In genomic region chr11:108417559-108417958, GRCh38 we compare ENCODE assay signal across 8 cellular contexts. TPM values are rescaled to one million over a fixed set of nuclear protein-coding genes. Genes with fewer than 3 reads are reported as not detected.
DNase-seq lines count a peak whose midpoint lies in the region; ATAC-seq and TF ChIP-seq lines count a peak whose summit lies in the region.
"Not testable (repeated sequence)": the region's sequence is repeated elsewhere in the genome, so short reads cannot be mapped to it uniquely, and the experiment has no call there.

No MANE protein-coding gene starts in this region.

- DNase-seq in AG04449 (ENCODE audit: low read depth, low spot score); GM12864 (ENCODE audit: low read depth); retinal pigment epithelial cell (ENCODE audit: low read depth): not testable (repeated sequence)
- DNase-seq in Karpas-422 = peak; percentile 90
- peak; percentile 17 for DNase-seq in Panc1 (ENCODE audit: low read depth, low spot score)
- DNase-seq in activated CD4-positive, alpha-beta T cell treated with anti-CD3 and anti-CD28 coated beads, Interleukin-2, amount 50 U/mL, for 1 hour = peak; percentile 38
- DNase-seq in cardiac fibroblast (ENCODE audit: low read depth in 2 of 2) = peak; percentile 9 to 17
- peak; percentile 58 for DNase-seq in left ventricle myocardium superior

- CTCF ChIA-PET in AG04449 (lab: Yijun Ruan, JAX); Panc1 (lab: Charles Lee): not testable (repeated sequence)

- not testable (repeated sequence) for H3K9me2 ChIP-seq in Karpas-422 (replicated peaks; ENCODE audit: insufficient read depth, low read length)

- ATAC-seq in Panc1 = peak; percentile 82
- ATAC-seq in left ventricle myocardium superior = not testable (repeated sequence)

- H3K36me3 ChIP-seq in Karpas-422 (ENCODE audit: insufficient read depth, low read length); Panc1 (ENCODE audit: control insufficient read depth, insufficient read depth, low read length): not testable (repeated sequence)

- POLR2A ChIA-PET in AG04449 (lab: Yijun Ruan, JAX) = not testable (repeated sequence)
- POLR2A ChIA-PET in Panc1 (lab: Charles Lee) = interaction anchor here (0.7 kb wide), 1 partner anchor 14 kb away, joined by 4 read pairs; no protein-coding TSS in a partner anchor

- H3K9me3 ChIP-seq in Karpas-422 (ENCODE audit: low read length); Panc1 (ENCODE audit: control insufficient read depth, insufficient read depth, low read depth, low read length): not testable (repeated sequence)

- H3K4me3 ChIP-seq in AG04449 (ENCODE audit: low read depth, low read length); GM12864 (ENCODE audit: low read depth, low read length); Karpas-422 (ENCODE audit: low read length); Panc1 (ENCODE audit: low read depth in 2 of 2, low read length in 2 of 2); cardiac fibroblast (replicated peaks in 1 of 2; ENCODE audit: low read depth in 2 of 2, low read length in 2 of 2); retinal pigment epithelial cell (ENCODE audit: low read length): not testable (repeated sequence)

- H3K4me1 ChIP-seq in Karpas-422 (ENCODE audit: low read length); Panc1 (ENCODE audit: control insufficient read depth, insufficient read depth, low read length): not testable (repeated sequence)

- H3K9ac ChIP-seq in Karpas-422 (ENCODE audit: low read length) = not testable (repeated sequence)

- H3K4me2 ChIP-seq in Karpas-422 (ENCODE audit: low read depth, low read length, poor library complexity, severe bottlenecking) = not testable (repeated sequence)

- intact Hi-C loops in Panc1 (cut with micrococcal nuclease; ENCODE audit: unreplicated experiment) = loop anchor here (2.0 kb wide), 1 partner anchor 237 kb away; no protein-coding TSS in a partner anchor
- intact Hi-C loops in left ventricle myocardium superior (cut with micrococcal nuclease) = loop anchor here (5.0 kb wide), 1 partner anchor 230 kb away; no protein-coding TSS in a partner anchor

- not testable (repeated sequence) for H3K27me3 ChIP-seq in Karpas-422 (ENCODE audit: low read length); Panc1 (ENCODE audit: control insufficient read depth, insufficient read depth, low read length)

- H4K20me1 ChIP-seq in Karpas-422 (ENCODE audit: insufficient read depth, low read depth, low read length) = not testable (repeated sequence)

- H2AFZ ChIP-seq in Karpas-422 (ENCODE audit: low read length) = not testable (repeated sequence)

- not testable (repeated sequence) for BruUV-seq in Panc1 (replicated peaks; lab: Mats Ljungman, UMichigan)

- H3K27ac ChIP-seq in Karpas-422 (ENCODE audit: low read length); Panc1 (ENCODE audit: low read length): not testable (repeated sequence)

- in situ Hi-C loops in Panc1 (cut with HindIII; ENCODE audit: low pct_unique_long_range_greater_than_20kb, low sequenced_read_pairs) = not testable (repeated sequence)

- TF ChIP-seq CTCF in AG04449 (IDR thresholded peaks at IDR 0.05; ENCODE audit: insufficient read depth, low read length, missing control alignments) (peak; percentile 13), GM12864 (IDR thresholded peaks at IDR 0.05; ENCODE audit: low read depth, low read length, missing control alignments) (peak; percentile 49), Panc1 (IDR thresholded peaks at IDR 0.05) (peak; percentile 84), retinal pigment epithelial cell (conservative IDR thresholded peaks at IDR 0.05; ENCODE audit: low read depth, low read length) (peak; percentile 21)
- TF ChIP-seq CTCF in cardiac fibroblast (IDR thresholded peaks at IDR 0.05; ENCODE audit: low read depth, low read length) = not testable (repeated sequence)

- not testable (repeated sequence) for H3K79me2 ChIP-seq in Karpas-422 (ENCODE audit: low read length)

RNA-seq across cellular contexts. Expression of gene C11orf65, which starts 49.8 kb away (rescaled TPM):
- 2.3 and 7.2 TPM in 2 replicates for total RNA-seq in Karpas-422 (2014; rRNA removed; shearing (Covaris generic); ENCODE audit: low replicate concordance)
- total RNA-seq in Panc1 (2021; ENCODE audit: unreplicated experiment) (0.18 TPM), left ventricle myocardium superior (0.69 TPM)
- 0.55 TPM for polyA plus RNA-seq in Panc1 (2012; ENCODE audit: insufficient read length)
